ENCODE assay signal across 8 cellular contexts in genomic region chr6:104705095-104705707, GRCh38.
DNase-seq lines count a peak whose midpoint lies in the region; ATAC-seq and TF ChIP-seq lines count a peak whose summit lies in the region.

No MANE protein-coding gene starts in this region.

- TF ChIP-seq CTCF in left ventricle myocardium inferior (IDR thresholded peaks at IDR 0.05; ENCODE audit: borderline replicate concordance) = no peak

- ATAC-seq in activated CD8-positive, alpha-beta T cell treated with anti-CD3 and anti-CD28 coated beads, Interleukin-2, amount 10 ng/mL, durations not matched to agents 7 days and 5 days = peak; percentile 94
- peak; percentile 66 for ATAC-seq in stimulated activated naive CD8-positive, alpha-beta T cell treated with anti-CD3 and anti-CD28 coated beads, Interleukin-15, amount 100 ng/mL, for 72 hours
- ATAC-seq in HG03196 (IDR thresholded peaks at IDR 0.05; ENCODE audit: unreplicated experiment) = no peak

- POLR2A ChIA-PET in activated CD8-positive, alpha-beta T cell treated with anti-CD3 and anti-CD28 coated beads, Interleukin-2, amount 10 ng/mL, durations not matched to agents 7 days and 5 days (lab: Charles Lee) = no interaction called here

- H3K4me3 Mint-ChIP-seq in activated CD8-positive, alpha-beta T cell treated with anti-CD3 and anti-CD28 coated beads, Interleukin-2, amount 10 ng/mL, durations not matched to agents 7 days and 5 days = peak overlapping the region; percentile 55
- peak overlapping the region in 1 of 2 donors; percentile 11 for H3K4me3 Mint-ChIP-seq in stimulated activated naive CD8-positive, alpha-beta T cell treated with anti-CD3 and anti-CD28 coated beads, Interleukin-15, amount 100 ng/mL, for 72 hours

- no peaks in the 10 kb centered on the region for H3K27me3 Mint-ChIP-seq in activated CD8-positive, alpha-beta T cell treated with anti-CD3 and anti-CD28 coated beads, Interleukin-2, amount 10 ng/mL, durations not matched to agents 7 days and 5 days (ENCODE audit: low read depth)
- H3K27me3 Mint-ChIP-seq in stimulated activated naive CD8-positive, alpha-beta T cell treated with anti-CD3 and anti-CD28 coated beads, Interleukin-15, amount 100 ng/mL, for 72 hours = no peaks in the 10 kb centered on the region

- CTCF ChIA-PET in activated CD8-positive, alpha-beta T cell treated with anti-CD3 and anti-CD28 coated beads, Interleukin-2, amount 10 ng/mL, durations not matched to agents 7 days and 5 days (lab: Charles Lee) = interaction anchor here (0.5 to 1.3 kb wide), 2 partner anchors 19 to 65 kb away, joined by 3 read pairs; no protein-coding TSS in a partner anchor

- peak overlapping the region; percentile 26 for H3K27ac Mint-ChIP-seq in activated CD8-positive, alpha-beta T cell treated with anti-CD3 and anti-CD28 coated beads, Interleukin-2, amount 10 ng/mL, durations not matched to agents 7 days and 5 days
- peak overlapping the region in 1 of 2 donors; percentile 17 for H3K27ac Mint-ChIP-seq in stimulated activated naive CD8-positive, alpha-beta T cell treated with anti-CD3 and anti-CD28 coated beads, Interleukin-15, amount 100 ng/mL, for 72 hours

- peak overlapping the region; percentile 82 for H3K27ac ChIP-seq in left ventricle myocardium inferior (replicated peaks)

- H3K36me3 Mint-ChIP-seq in activated CD8-positive, alpha-beta T cell treated with anti-CD3 and anti-CD28 coated beads, Interleukin-2, amount 10 ng/mL, durations not matched to agents 7 days and 5 days (ENCODE audit: low read depth) = peaks cover 6% of the 10 kb centered on the region

- H3K4me1 ChIP-seq in left ventricle myocardium inferior = peaks cover 14% of the 10 kb centered on the region

- peaks cover 36% of the 10 kb centered on the region for H3K4me1 Mint-ChIP-seq in activated CD8-positive, alpha-beta T cell treated with anti-CD3 and anti-CD28 coated beads, Interleukin-2, amount 10 ng/mL, durations not matched to agents 7 days and 5 days (ENCODE audit: low read depth)
- peaks cover 25% of the 10 kb centered on the region for H3K4me1 Mint-ChIP-seq in stimulated activated naive CD8-positive, alpha-beta T cell treated with anti-CD3 and anti-CD28 coated beads, Interleukin-15, amount 100 ng/mL, for 72 hours

- H3K36me3 ChIP-seq in left ventricle myocardium inferior = no peaks in the 10 kb centered on the region

- no peaks in the 10 kb centered on the region for H3K9me3 Mint-ChIP-seq in activated CD8-positive, alpha-beta T cell treated with anti-CD3 and anti-CD28 coated beads, Interleukin-2, amount 10 ng/mL, durations not matched to agents 7 days and 5 days (ENCODE audit: insufficient read depth)
- H3K9me3 Mint-ChIP-seq in stimulated activated naive CD8-positive, alpha-beta T cell treated with anti-CD3 and anti-CD28 coated beads, Interleukin-15, amount 100 ng/mL, for 72 hours = no peaks in the 10 kb centered on the region

- peak; percentile 98 to 99 for DNase-seq in AML-193 (lab: John Stamatoyannopoulos, UW)
- peak; percentile 96 for DNase-seq in Jurkat, Clone E6-1 (ENCODE audit: low read depth, low spot score)
- DNase-seq in activated CD8-positive, alpha-beta T cell treated with anti-CD3 and anti-CD28 coated beads, Interleukin-2, amount 10 ng/mL, durations not matched to agents 7 days and 5 days = peak; percentile 64
- DNase-seq in left ventricle myocardium inferior = peak; percentile 22
- DNase-seq in stimulated activated naive CD8-positive, alpha-beta T cell treated with anti-CD3 and anti-CD28 coated beads, Interleukin-15, amount 100 ng/mL, for 72 hours = no peak
- DNase-seq in NCI-H1694 (lab: John Stamatoyannopoulos, UW) = no peak
- no peak for DNase-seq in ureter (ENCODE audit: low spot score)

- H3K27me3 ChIP-seq in left ventricle myocardium inferior (ENCODE audit: low read depth) = no peaks in the 10 kb centered on the region

- H3K4me3 ChIP-seq in Jurkat, Clone E6-1 (ENCODE audit: low read length) = peak overlapping the region; percentile 29
- H3K4me3 ChIP-seq in left ventricle myocardium inferior = no peak overlapping the region

- intact Hi-C loops in left ventricle myocardium inferior (cut with micrococcal nuclease) = no loop called here

- H3K9me3 ChIP-seq in left ventricle myocardium inferior (replicated peaks) = peaks cover 4% of the 10 kb centered on the region

Comparison
In these comparisons a context has a peak if more than half of its experiments do, and no peak if none do; other contexts are left out.
1. DNase-seq: peak in AML-193 (2 of 2), Jurkat, Clone E6-1 (single experiment), activated CD8-positive, alpha-beta T cell treated with anti-CD3 and anti-CD28 coated beads, Interleukin-2, amount 10 ng/mL, durations not matched to agents 7 days and 5 days (single experiment) and left ventricle myocardium inferior (single experiment); none in stimulated activated naive CD8-positive, alpha-beta T cell treated with anti-CD3 and anti-CD28 coated beads, Interleukin-15, amount 100 ng/mL, for 72 hours (0 of 2), NCI-H1694 (single experiment) and ureter (single experiment).